Comparison of ENCODE assay signal across 1 cellular context in genomic region chr6:134187154-134187553, GRCh38.
TF ChIP-seq lines count a peak whose summit lies in the region.

No MANE protein-coding gene starts in this region.

TF ChIP-seq in HepG2, 621 proteins besides CTCF, POLR2A, EP300 and RAD21 (continued from another document and continues in another):
- TF ChIP-seq, protein P1, sequence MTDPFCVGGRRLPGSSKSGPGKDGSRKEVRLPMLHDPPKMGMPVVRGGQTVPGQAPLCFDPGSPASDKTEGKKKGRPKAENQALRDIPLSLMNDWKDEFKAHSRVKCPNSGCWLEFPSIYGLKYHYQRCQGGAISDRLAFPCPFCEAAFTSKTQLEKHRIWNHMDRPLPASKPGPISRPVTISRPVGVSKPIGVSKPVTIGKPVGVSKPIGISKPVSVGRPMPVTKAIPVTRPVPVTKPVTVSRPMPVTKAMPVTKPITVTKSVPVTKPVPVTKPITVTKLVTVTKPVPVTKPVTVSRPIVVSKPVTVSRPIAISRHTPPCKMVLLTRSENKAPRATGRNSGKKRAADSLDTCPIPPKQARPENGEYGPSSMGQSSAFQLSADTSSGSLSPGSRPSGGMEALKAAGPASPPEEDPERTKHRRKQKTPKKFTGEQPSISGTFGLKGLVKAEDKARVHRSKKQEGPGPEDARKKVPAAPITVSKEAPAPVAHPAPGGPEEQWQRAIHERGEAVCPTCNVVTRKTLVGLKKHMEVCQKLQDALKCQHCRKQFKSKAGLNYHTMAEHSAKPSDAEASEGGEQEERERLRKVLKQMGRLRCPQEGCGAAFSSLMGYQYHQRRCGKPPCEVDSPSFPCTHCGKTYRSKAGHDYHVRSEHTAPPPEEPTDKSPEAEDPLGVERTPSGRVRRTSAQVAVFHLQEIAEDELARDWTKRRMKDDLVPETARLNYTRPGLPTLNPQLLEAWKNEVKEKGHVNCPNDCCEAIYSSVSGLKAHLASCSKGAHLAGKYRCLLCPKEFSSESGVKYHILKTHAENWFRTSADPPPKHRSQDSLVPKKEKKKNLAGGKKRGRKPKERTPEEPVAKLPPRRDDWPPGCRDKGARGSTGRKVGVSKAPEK (CRISPR knock-in tag; IDR thresholded peaks at IDR 0.05; ENCODE audit: borderline replicate concordance), result no peak
- TF ChIP-seq RBAK (CRISPR knock-in tag; IDR thresholded peaks at IDR 0.05), result no peak
- TF ChIP-seq KDM2A (CRISPR knock-in tag; IDR thresholded peaks at IDR 0.05; ENCODE audit: borderline replicate concordance, low read depth), result no peak
- TF ChIP-seq THRA (CRISPR knock-in tag; IDR thresholded peaks at IDR 0.05; ENCODE audit: borderline replicate concordance), result no peak
- TF ChIP-seq ZNF7 (CRISPR knock-in tag; IDR thresholded peaks at IDR 0.05), result no peak
- TF ChIP-seq, protein P2, sequence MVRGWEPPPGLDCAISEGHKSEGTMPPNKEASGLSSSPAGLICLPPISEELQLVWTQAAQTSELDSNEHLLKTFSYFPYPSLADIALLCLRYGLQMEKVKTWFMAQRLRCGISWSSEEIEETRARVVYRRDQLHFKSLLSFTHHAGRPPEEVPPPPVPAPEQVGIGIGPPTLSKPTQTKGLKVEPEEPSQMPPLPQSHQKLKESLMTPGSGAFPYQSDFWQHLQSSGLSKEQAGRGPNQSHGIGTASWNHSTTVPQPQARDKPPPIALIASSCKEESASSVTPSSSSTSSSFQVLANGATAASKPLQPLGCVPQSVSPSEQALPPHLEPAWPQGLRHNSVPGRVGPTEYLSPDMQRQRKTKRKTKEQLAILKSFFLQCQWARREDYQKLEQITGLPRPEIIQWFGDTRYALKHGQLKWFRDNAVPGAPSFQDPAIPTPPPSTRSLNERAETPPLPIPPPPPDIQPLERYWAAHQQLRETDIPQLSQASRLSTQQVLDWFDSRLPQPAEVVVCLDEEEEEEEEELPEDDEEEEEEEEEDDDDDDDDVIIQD (CRISPR knock-in tag; IDR thresholded peaks at IDR 0.05; ENCODE audit: low read depth), result no peak
- TF ChIP-seq KAT2B (IDR thresholded peaks at IDR 0.05; ENCODE audit: borderline replicate concordance, low read depth, low read length), result no peak
- TF ChIP-seq LRRFIP1 (CRISPR knock-in tag; conservative IDR thresholded peaks at IDR 0.05), result no peak
- no peak for TF ChIP-seq ZNF574 (CRISPR knock-in tag; IDR thresholded peaks at IDR 0.05)
- TF ChIP-seq ZNF326 (CRISPR knock-in tag; IDR thresholded peaks at IDR 0.05; ENCODE audit: borderline replicate concordance), result no peak
- no peak for TF ChIP-seq NFIC (IDR thresholded peaks at IDR 0.05; ENCODE audit: low read length)
- peak; percentile 48 for TF ChIP-seq MED1 (CRISPR knock-in tag; IDR thresholded peaks at IDR 0.05)
- TF ChIP-seq SSRP1 (CRISPR knock-in tag; IDR thresholded peaks at IDR 0.05), result no peak
- TF ChIP-seq, protein P3, sequence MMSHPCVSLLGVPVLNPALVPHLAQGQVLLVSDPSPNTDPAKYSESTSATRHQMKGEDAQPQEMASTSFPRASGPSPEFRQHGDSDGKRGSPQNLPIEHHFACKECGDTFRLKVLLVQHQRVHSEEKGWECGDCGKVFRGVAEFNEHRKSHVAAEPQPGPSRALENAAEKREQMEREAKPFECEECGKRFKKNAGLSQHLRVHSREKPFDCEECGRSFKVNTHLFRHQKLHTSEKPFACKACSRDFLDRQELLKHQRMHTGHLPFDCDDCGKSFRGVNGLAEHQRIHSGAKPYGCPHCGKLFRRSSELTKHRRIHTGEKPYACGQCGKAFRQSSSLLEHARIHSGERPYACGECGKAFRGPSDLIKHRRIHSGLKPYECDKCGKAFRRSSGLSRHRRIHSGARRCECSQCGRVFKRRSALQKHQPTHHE (CRISPR knock-in tag; IDR thresholded peaks at IDR 0.05; ENCODE audit: borderline replicate concordance), result no peak
- peak; percentile 10; the same call in 1 of the 2 replicates for TF ChIP-seq RXRB (CRISPR knock-in tag; IDR thresholded peaks at IDR 0.05; ENCODE audit: borderline replicate concordance)
- TF ChIP-seq IRX3 (CRISPR knock-in tag; IDR thresholded peaks at IDR 0.05; ENCODE audit: borderline replicate concordance, low read depth), result no peak
- TF ChIP-seq ZNF609 (CRISPR knock-in tag; IDR thresholded peaks at IDR 0.05; ENCODE audit: borderline replicate concordance), result no peak
- TF ChIP-seq, protein P4, sequence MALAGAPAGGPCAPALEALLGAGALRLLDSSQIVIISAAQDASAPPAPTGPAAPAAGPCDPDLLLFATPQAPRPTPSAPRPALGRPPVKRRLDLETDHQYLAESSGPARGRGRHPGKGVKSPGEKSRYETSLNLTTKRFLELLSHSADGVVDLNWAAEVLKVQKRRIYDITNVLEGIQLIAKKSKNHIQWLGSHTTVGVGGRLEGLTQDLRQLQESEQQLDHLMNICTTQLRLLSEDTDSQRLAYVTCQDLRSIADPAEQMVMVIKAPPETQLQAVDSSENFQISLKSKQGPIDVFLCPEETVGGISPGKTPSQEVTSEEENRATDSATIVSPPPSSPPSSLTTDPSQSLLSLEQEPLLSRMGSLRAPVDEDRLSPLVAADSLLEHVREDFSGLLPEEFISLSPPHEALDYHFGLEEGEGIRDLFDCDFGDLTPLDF (CRISPR knock-in tag; IDR thresholded peaks at IDR 0.05), result no peak
- no peak for TF ChIP-seq PRPF4 (IDR thresholded peaks at IDR 0.05; ENCODE audit: low read depth, low read length, poor library complexity, severe bottlenecking)
- TF ChIP-seq KDM5A (IDR thresholded peaks at IDR 0.05; ENCODE audit: borderline replicate concordance, low read length), result no peak
- 0 out of 2 replicates have a peak, but pooled peaks have one; percentile 41 for TF ChIP-seq ZNF343 (CRISPR knock-in tag; IDR thresholded peaks at IDR 0.05)
- TF ChIP-seq POLR2AphosphoS2 (IDR thresholded peaks at IDR 0.05; ENCODE audit: low read depth, low read length), result no peak
- 0 out of 2 replicates have a peak, but pooled peaks have one; percentile 36 for TF ChIP-seq DPF2 (CRISPR knock-in tag; IDR thresholded peaks at IDR 0.05; ENCODE audit: borderline replicate concordance, low read depth)
- TF ChIP-seq SP5 (CRISPR knock-in tag; IDR thresholded peaks at IDR 0.05; ENCODE audit: borderline replicate concordance, low read depth), result peak; percentile 44; the same call in 1 of the 2 replicates
- TF ChIP-seq, protein P5, sequence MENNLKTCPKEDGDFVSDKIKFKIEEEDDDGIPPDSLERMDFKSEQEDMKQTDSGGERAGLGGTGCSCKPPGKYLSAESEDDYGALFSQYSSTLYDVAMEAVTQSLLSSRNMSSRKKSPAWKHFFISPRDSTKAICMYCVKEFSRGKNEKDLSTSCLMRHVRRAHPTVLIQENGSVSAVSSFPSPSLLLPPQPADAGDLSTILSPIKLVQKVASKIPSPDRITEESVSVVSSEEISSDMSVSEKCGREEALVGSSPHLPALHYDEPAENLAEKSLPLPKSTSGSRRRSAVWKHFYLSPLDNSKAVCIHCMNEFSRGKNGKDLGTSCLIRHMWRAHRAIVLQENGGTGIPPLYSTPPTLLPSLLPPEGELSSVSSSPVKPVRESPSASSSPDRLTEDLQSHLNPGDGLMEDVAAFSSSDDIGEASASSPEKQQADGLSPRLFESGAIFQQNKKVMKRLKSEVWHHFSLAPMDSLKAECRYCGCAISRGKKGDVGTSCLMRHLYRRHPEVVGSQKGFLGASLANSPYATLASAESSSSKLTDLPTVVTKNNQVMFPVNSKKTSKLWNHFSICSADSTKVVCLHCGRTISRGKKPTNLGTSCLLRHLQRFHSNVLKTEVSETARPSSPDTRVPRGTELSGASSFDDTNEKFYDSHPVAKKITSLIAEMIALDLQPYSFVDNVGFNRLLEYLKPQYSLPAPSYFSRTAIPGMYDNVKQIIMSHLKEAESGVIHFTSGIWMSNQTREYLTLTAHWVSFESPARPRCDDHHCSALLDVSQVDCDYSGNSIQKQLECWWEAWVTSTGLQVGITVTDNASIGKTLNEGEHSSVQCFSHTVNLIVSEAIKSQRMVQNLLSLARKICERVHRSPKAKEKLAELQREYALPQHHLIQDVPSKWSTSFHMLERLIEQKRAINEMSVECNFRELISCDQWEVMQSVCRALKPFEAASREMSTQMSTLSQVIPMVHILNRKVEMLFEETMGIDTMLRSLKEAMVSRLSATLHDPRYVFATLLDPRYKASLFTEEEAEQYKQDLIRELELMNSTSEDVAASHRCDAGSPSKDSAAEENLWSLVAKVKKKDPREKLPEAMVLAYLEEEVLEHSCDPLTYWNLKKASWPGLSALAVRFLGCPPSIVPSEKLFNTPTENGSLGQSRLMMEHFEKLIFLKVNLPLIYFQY (CRISPR knock-in tag; IDR thresholded peaks at IDR 0.05; ENCODE audit: borderline replicate concordance), result no peak
- TF ChIP-seq ZFP91 (CRISPR knock-in tag; IDR thresholded peaks at IDR 0.05; ENCODE audit: borderline replicate concordance), result 0 out of 2 replicates have a peak, but pooled peaks have one; percentile 20
- no peak for TF ChIP-seq NFRKB (IDR thresholded peaks at IDR 0.05)
